ENCODE assay signal across 1 cellular context in genomic region chr2:63572001-63572400, GRCh38.
TF ChIP-seq lines count a peak whose summit lies in the region.

No MANE protein-coding gene starts in this region.

TF ChIP-seq in endothelial cell of umbilical vein, 7 proteins besides CTCF, POLR2A, EP300 and RAD21:
- TF ChIP-seq FOS (IDR thresholded peaks at IDR 0.05; ENCODE audit: borderline replicate concordance, insufficient read depth, low read length), result no peak
